Comparison of ENCODE assay signal across 8 cellular contexts in the genomic region with DNA sequence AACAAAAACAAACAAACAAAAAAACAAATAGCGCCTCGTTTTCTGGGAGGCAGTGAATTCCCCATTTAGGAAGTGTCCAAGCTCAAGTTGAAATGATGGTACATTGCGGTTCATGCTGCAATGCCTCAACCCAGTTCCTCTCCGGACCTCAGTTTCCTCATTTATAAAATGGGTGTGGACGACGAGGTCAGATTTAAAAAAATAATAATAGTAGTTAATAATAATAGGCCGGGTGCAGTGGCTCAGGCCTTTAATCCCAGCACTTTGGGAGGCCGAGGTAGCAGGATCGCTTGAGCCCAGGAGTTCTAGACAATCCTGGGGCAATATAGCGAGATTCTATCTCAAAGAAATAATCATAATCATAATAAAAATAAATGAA. TPM values are rescaled to one million over a fixed set of nuclear protein-coding genes. Genes with fewer than 3 reads are reported as not detected.
DNase-seq lines count a peak whose midpoint lies in the region; ATAC-seq, FAIRE-seq and TF ChIP-seq lines count a peak whose summit lies in the region.

No MANE protein-coding gene starts in this region.

- no peaks in the 10 kb centered on the region for H3K9me3 ChIP-seq in HepG2 (ENCODE audit: low read length)
- no peaks in the 10 kb centered on the region for H3K9me3 ChIP-seq in thyroid gland

- in situ Hi-C loops in HepG2 (cut with HindIII; ENCODE audit: extremely low pct_ligation_motif_present, low pct_unique_long_range_greater_than_20kb), result no loop called here

- TF ChIP-seq CTCF in HepG2 (CRISPR knock-in tag; IDR thresholded peaks at IDR 0.05) (no peak), thyroid gland (IDR thresholded peaks at IDR 0.05) (no peak)

- no peaks in the 10 kb centered on the region for H3K27me3 Mint-ChIP-seq in activated naive CD4-positive, alpha-beta T cell treated with anti-CD3 and anti-CD28 coated beads for 36 hours (ENCODE audit: low read depth)
- no peaks in the 10 kb centered on the region for H3K27me3 Mint-ChIP-seq in activated naive CD8-positive, alpha-beta T cell treated with anti-CD3 and anti-CD28 coated beads, Interleukin-2, amount 50 U/mL, for 24 hours

- no peak for FAIRE-seq in HepG2 (lab: Jason Lieb, UNC)

- H3K79me2 ChIP-seq in HepG2 (ENCODE audit: insufficient read depth, low read length), result no peaks in the 10 kb centered on the region

- ATAC-seq in activated naive CD8-positive, alpha-beta T cell treated with anti-CD3 and anti-CD28 coated beads, Interleukin-2, amount 50 U/mL, for 24 hours, result no peak
- no peak for ATAC-seq in HepG2
- no peak for ATAC-seq in HG03342 (IDR thresholded peaks at IDR 0.05; ENCODE audit: unreplicated experiment)

- DNase-seq in activated naive CD4-positive, alpha-beta T cell treated with anti-CD3 and anti-CD28 coated beads for 36 hours, result no peak
- no peak for DNase-seq in activated naive CD4-positive, alpha-beta T cell (lab: John Stamatoyannopoulos, UW)
- no peak for DNase-seq in activated naive CD8-positive, alpha-beta T cell treated with anti-CD3 and anti-CD28 coated beads, Interleukin-2, amount 50 U/mL, for 24 hours
- no peak for DNase-seq in HepG2 (ENCODE audit: low spot score)
- no peak for DNase-seq in thyroid gland
- no peak for DNase-seq in GM03348 (ENCODE audit: low spot score)
- DNase-seq in NCI-H748 treated with DMSO at 0.1 percent for 48 hours (lab: John Stamatoyannopoulos, UW), result no peak

- TF ChIP-seq POLR2A in HepG2 (IDR thresholded peaks at IDR 0.05; ENCODE audit: insufficient read depth in 1 of 2, low read depth in 2 of 2, low read length in 2 of 2) (no peak), thyroid gland (IDR thresholded peaks at IDR 0.05) (no peak)

- peaks cover 23% of the 10 kb centered on the region for H3K4me1 Mint-ChIP-seq in activated naive CD4-positive, alpha-beta T cell treated with anti-CD3 and anti-CD28 coated beads for 36 hours (ENCODE audit: low read depth)
- H3K4me1 Mint-ChIP-seq in activated naive CD8-positive, alpha-beta T cell treated with anti-CD3 and anti-CD28 coated beads, Interleukin-2, amount 50 U/mL, for 24 hours, result peaks cover 27% of the 10 kb centered on the region

- no peak overlapping the region for H3K27ac Mint-ChIP-seq in activated naive CD4-positive, alpha-beta T cell treated with anti-CD3 and anti-CD28 coated beads for 36 hours
- no peak overlapping the region for H3K27ac Mint-ChIP-seq in activated naive CD8-positive, alpha-beta T cell treated with anti-CD3 and anti-CD28 coated beads, Interleukin-2, amount 50 U/mL, for 24 hours

- WGBS in HepG2 (ENCODE audit: low lambda C conversion rate), result 16% methylated on average over 10 of the region's 10 CpGs
- 35 to 37% methylated on average over 10 of the region's 10 CpGs for WGBS in thyroid gland, 2 donors

- TF ChIP-seq RAD21 in HepG2 (CRISPR knock-in tag; IDR thresholded peaks at IDR 0.05), result no peak

- H3K36me3 Mint-ChIP-seq in activated naive CD4-positive, alpha-beta T cell treated with anti-CD3 and anti-CD28 coated beads for 36 hours (ENCODE audit: low read depth), result no peaks in the 10 kb centered on the region
- H3K36me3 Mint-ChIP-seq in activated naive CD8-positive, alpha-beta T cell treated with anti-CD3 and anti-CD28 coated beads, Interleukin-2, amount 50 U/mL, for 24 hours (ENCODE audit: low read depth), result no peaks in the 10 kb centered on the region

- peak overlapping the region; percentile 58 for H3K4me3 Mint-ChIP-seq in activated naive CD4-positive, alpha-beta T cell treated with anti-CD3 and anti-CD28 coated beads for 36 hours
- peak overlapping the region; percentile 8 for H3K4me3 Mint-ChIP-seq in activated naive CD8-positive, alpha-beta T cell treated with anti-CD3 and anti-CD28 coated beads, Interleukin-2, amount 50 U/mL, for 24 hours

- BruUV-seq in HepG2 (replicated peaks; lab: Mats Ljungman, UMichigan), result no TSS peak

- H3K27me3 ChIP-seq in HepG2 (ENCODE audit: control insufficient read depth in 1 of 2, insufficient read depth in 2 of 2, low read length in 2 of 2), result no peaks in the 10 kb centered on the region
- H3K27me3 ChIP-seq in thyroid gland, result no peaks in the 10 kb centered on the region

- no peak for TF ChIP-seq EP300 in HepG2 (IDR thresholded peaks at IDR 0.05; ENCODE audit: low read depth in 2 of 2, low read length in 2 of 2)
- no peak for TF ChIP-seq EP300 in HepG2 (CRISPR knock-in tag; IDR thresholded peaks at IDR 0.05; ENCODE audit: borderline replicate concordance)

- no peak overlapping the region for H2AFZ ChIP-seq in HepG2 (ENCODE audit: low read length)

- H3K4me3 ChIP-seq in HepG2 (replicated peaks in 1 of 3; ENCODE audit: insufficient read depth in 1 of 3, low read depth in 2 of 3, low read length in 3 of 3) (peak overlapping the region; percentile 68 to 84 (median 77); a peak in 4 of 6 replicates), thyroid gland (replicated peaks in 1 of 3) (peak overlapping the region in 1 of 3 donors; percentile 61)

- POLR2A ChIA-PET in HepG2 (lab: Yijun Ruan, JAX), result interaction anchor here (0.6 to 2.9 kb wide), 9 partner anchors 8 to 236 kb away, joined by 3 to 40 read pairs (median 5); partner anchors contain the start of gene FOSB

- no peaks in the 10 kb centered on the region for H3K36me3 ChIP-seq in HepG2 (replicated peaks in 1 of 2; ENCODE audit: control insufficient read depth in 1 of 2, insufficient read depth in 2 of 2, low read length in 2 of 2)
- no peaks in the 10 kb centered on the region for H3K36me3 ChIP-seq in thyroid gland

- H4K20me1 ChIP-seq in HepG2 (ENCODE audit: insufficient read depth, low read length), result no peaks in the 10 kb centered on the region

- no peak overlapping the region for H3K27ac ChIP-seq in HepG2 (ENCODE audit: extremely low read length, insufficient read depth, low read length)
- peak overlapping the region; percentile 95 to 97 (median 96) for H3K27ac ChIP-seq in thyroid gland

- H3K4me1 ChIP-seq in HepG2 (ENCODE audit: insufficient read depth, low read length), result peaks cover 49% of the 10 kb centered on the region
- peaks cover 6 to 11% of the 10 kb centered on the region in 2 donors for H3K4me1 ChIP-seq in thyroid gland

- H3K9me3 Mint-ChIP-seq in activated naive CD4-positive, alpha-beta T cell treated with anti-CD3 and anti-CD28 coated beads for 36 hours, result no peaks in the 10 kb centered on the region
- H3K9me3 Mint-ChIP-seq in activated naive CD8-positive, alpha-beta T cell treated with anti-CD3 and anti-CD28 coated beads, Interleukin-2, amount 50 U/mL, for 24 hours, result no peaks in the 10 kb centered on the region

- CTCF ChIA-PET in activated naive CD4-positive, alpha-beta T cell treated with anti-CD3 and anti-CD28 coated beads for 36 hours (lab: Charles Lee), result interaction anchor here (0.7 to 17.6 kb wide), 21 partner anchors 10 to 255 kb away, joined by 3 to 351 read pairs (median 6); partner anchors contain the start of genes FOSB, QPCTL, RTN2 and SNRPD2
- CTCF ChIA-PET in HepG2 (lab: Yijun Ruan, JAX; ENCODE audit: low intra/inter-chr PET ratio, low total read pairs), result interaction anchor here (1.0 to 4.4 kb wide), 7 partner anchors 11 to 204 kb away, joined by 3 to 117 read pairs (median 5); no protein-coding TSS in a partner anchor

- intact Hi-C loops in activated naive CD4-positive, alpha-beta T cell treated with anti-CD3 and anti-CD28 coated beads for 36 hours (cut with micrococcal nuclease), result loop anchor here (1.0 to 5.0 kb wide), 3 partner anchors 30 to 143 kb away; partner anchors contain the start of gene OPA3
- intact Hi-C loops in HepG2 (cut with micrococcal nuclease; ENCODE audit: unreplicated experiment) (loop anchor here (1.0 kb wide), 1 partner anchor 39 kb away; no protein-coding TSS in a partner anchor), thyroid gland (cut with DNase I) (no loop called here)

- H3K9ac ChIP-seq in HepG2 (ENCODE audit: insufficient read depth, low read depth, low read length), result peak overlapping the region; percentile 77

- peak overlapping the region; percentile 96 for H3K4me2 ChIP-seq in HepG2 (ENCODE audit: low read depth, low read length)

RNA-seq across cellular contexts. Expression of gene ERCC1, which starts 15.5 kb away (rescaled TPM):
- 10 to 100 TPM; 28.9 to 30.7 TPM for total RNA-seq in activated naive CD4-positive, alpha-beta T cell treated with anti-CD3 and anti-CD28 coated beads for 36 hours
- total RNA-seq in HepG2 (2016; rRNA removed; fragmentation: Illumina TruSeq; extraction: Trizol) (39.3 and 40.0 TPM in 2 replicates), thyroid gland (100 to 1,000 TPM in 2 of 4 donors, 10 to 100 TPM in 2; 89.1 to 157 (median 113) TPM)
- 45.6 and 63.1 TPM in 2 replicates for total RNA-seq in HepG2 (2016; cell fraction: cytosol; rRNA removed; fragmentation: Illumina TruSeq; extraction: Trizol; ENCODE audit: low read depth)
- 33.8 and 46.8 TPM in 2 replicates for total RNA-seq in HepG2 (2016; cell fraction: insoluble cytoplasmic fraction; rRNA removed; fragmentation: Illumina TruSeq; extraction: Trizol)
- total RNA-seq in HepG2 (2016; cell fraction: membrane; rRNA removed; fragmentation: Illumina TruSeq; extraction: Trizol), result 47.2 and 50.6 TPM in 2 replicates
- total RNA-seq in HepG2 (2016; cell fraction: nucleus; rRNA removed; fragmentation: Illumina TruSeq; extraction: Trizol), result 15.5 and 16.4 TPM in 2 replicates
- 66.4 and 76.6 TPM in 2 replicates for polyA plus RNA-seq in HepG2 (2011; rRNA removed)
- 48.2 and 78.5 TPM in 2 replicates for polyA plus RNA-seq in HepG2 (2011; cell fraction: cytosol; rRNA removed)
- polyA plus RNA-seq in HepG2 (2011; cell fraction: nucleus; rRNA removed), result 84.4 and 86.6 TPM in 2 replicates
- 38.8 and 40.5 TPM in 2 replicates for polyA plus RNA-seq in HepG2 (2012)
- polyA plus RNA-seq in HepG2 (2016; cell fraction: cytosol; fragmentation: Illumina TruSeq; extraction: Trizol; ENCODE audit: low read depth), result 57.8 and 73.2 TPM in 2 replicates
- 53.9 and 54.0 TPM in 2 replicates for polyA plus RNA-seq in HepG2 (2016; cell fraction: insoluble cytoplasmic fraction; fragmentation: Illumina TruSeq; extraction: Trizol; ENCODE audit: low read depth)
- 53.9 and 61.0 TPM in 2 replicates for polyA plus RNA-seq in HepG2 (2016; cell fraction: membrane; fragmentation: Illumina TruSeq; extraction: Trizol; ENCODE audit: low read depth)
- 40.4 and 44.1 TPM in 2 replicates for polyA plus RNA-seq in HepG2 (2016; cell fraction: nucleus; fragmentation: Illumina TruSeq; extraction: Trizol; ENCODE audit: insufficient read depth, low read depth)
- 68.2 and 77.1 TPM in 2 replicates for polyA minus RNA-seq in HepG2 (2011; rRNA and poly(A)+ RNA removed; ENCODE audit: low replicate concordance)
- polyA minus RNA-seq in HepG2 (2011; cell fraction: cytosol; rRNA and poly(A)+ RNA removed), result 28.0 and 42.8 TPM in 2 replicates
- polyA minus RNA-seq in HepG2 (2011; cell fraction: nucleus; rRNA and poly(A)+ RNA removed), result 23.7 and 24.2 TPM in 2 replicates

RNA-seq across cellular contexts. Expression of gene FOSB, which starts 28.6 kb away (rescaled TPM):
- total RNA-seq in activated naive CD4-positive, alpha-beta T cell treated with anti-CD3 and anti-CD28 coated beads for 36 hours, result 1 to 10 TPM; 8.0 to 8.7 TPM
- total RNA-seq in HepG2 (2016; rRNA removed; fragmentation: Illumina TruSeq; extraction: Trizol), result 0.21 and 6.0 TPM in 2 replicates
- total RNA-seq in HepG2 (2016; cell fraction: cytosol; rRNA removed; fragmentation: Illumina TruSeq; extraction: Trizol; ENCODE audit: low read depth), result 0.79 and 0.91 TPM in 2 replicates
- total RNA-seq in HepG2 (2016; cell fraction: insoluble cytoplasmic fraction; rRNA removed; fragmentation: Illumina TruSeq; extraction: Trizol), result 0.37 and 5.7 TPM in 2 replicates
- total RNA-seq in HepG2 (2016; cell fraction: membrane; rRNA removed; fragmentation: Illumina TruSeq; extraction: Trizol), result 0.93 and 1.2 TPM in 2 replicates
- 17.8 and 18.2 TPM in 2 replicates for total RNA-seq in HepG2 (2016; cell fraction: nucleus; rRNA removed; fragmentation: Illumina TruSeq; extraction: Trizol)
- 2.8 TPM in 2 replicates for polyA plus RNA-seq in HepG2 (2011; rRNA removed)
- 0.67 and 0.69 TPM in 2 replicates for polyA plus RNA-seq in HepG2 (2011; cell fraction: cytosol; rRNA removed)
- 23.1 and 35.9 TPM in 2 replicates for polyA plus RNA-seq in HepG2 (2011; cell fraction: nucleus; rRNA removed)
- 0.51 and 1.1 TPM in 2 replicates for polyA plus RNA-seq in HepG2 (2012)
- polyA plus RNA-seq in HepG2 (2016; cell fraction: cytosol; fragmentation: Illumina TruSeq; extraction: Trizol; ENCODE audit: low read depth), result not detected in 2 replicates
- polyA plus RNA-seq in HepG2 (2016; cell fraction: insoluble cytoplasmic fraction; fragmentation: Illumina TruSeq; extraction: Trizol; ENCODE audit: low read depth), result 0.35 and 0.74 TPM in 2 replicates
- polyA plus RNA-seq in HepG2 (2016; cell fraction: membrane; fragmentation: Illumina TruSeq; extraction: Trizol; ENCODE audit: low read depth), result 0.17 and 0.41 TPM in 2 replicates
- polyA plus RNA-seq in HepG2 (2016; cell fraction: nucleus; fragmentation: Illumina TruSeq; extraction: Trizol; ENCODE audit: insufficient read depth, low read depth), result 17.9 and 36.0 TPM in 2 replicates
- 16.2 and 24.3 TPM in 2 replicates for polyA minus RNA-seq in HepG2 (2011; rRNA and poly(A)+ RNA removed; ENCODE audit: low replicate concordance)
- 1.5 and 2.2 TPM in 2 replicates for polyA minus RNA-seq in HepG2 (2011; cell fraction: cytosol; rRNA and poly(A)+ RNA removed)
- 32.3 and 48.2 TPM in 2 replicates for polyA minus RNA-seq in HepG2 (2011; cell fraction: nucleus; rRNA and poly(A)+ RNA removed)
- total RNA-seq in thyroid gland, result 1 to 10 TPM; 1.6 to 3.3 (median 2.4) TPM

RNA-seq across cellular contexts. Expression of gene POLR1G, which starts 32.7 kb away (rescaled TPM):
- total RNA-seq in activated naive CD4-positive, alpha-beta T cell treated with anti-CD3 and anti-CD28 coated beads for 36 hours, result 1 to 10 TPM; 7.4 to 7.6 TPM
- total RNA-seq in HepG2 (2016; rRNA removed; fragmentation: Illumina TruSeq; extraction: Trizol) (20.8 and 23.3 TPM in 2 replicates), thyroid gland (1 to 10 TPM; 1.3 to 9.1 (median 4.2) TPM)
- 2.6 TPM in 2 replicates for total RNA-seq in HepG2 (2016; cell fraction: cytosol; rRNA removed; fragmentation: Illumina TruSeq; extraction: Trizol; ENCODE audit: low read depth)
- 19.8 and 20.1 TPM in 2 replicates for total RNA-seq in HepG2 (2016; cell fraction: insoluble cytoplasmic fraction; rRNA removed; fragmentation: Illumina TruSeq; extraction: Trizol)
- 7.7 and 8.2 TPM in 2 replicates for total RNA-seq in HepG2 (2016; cell fraction: membrane; rRNA removed; fragmentation: Illumina TruSeq; extraction: Trizol)
- 9.2 and 11.6 TPM in 2 replicates for total RNA-seq in HepG2 (2016; cell fraction: nucleus; rRNA removed; fragmentation: Illumina TruSeq; extraction: Trizol)
- 3.5 and 4.3 TPM in 2 replicates for polyA plus RNA-seq in HepG2 (2011; rRNA removed)
- 2.5 and 3.4 TPM in 2 replicates for polyA plus RNA-seq in HepG2 (2011; cell fraction: cytosol; rRNA removed)
- polyA plus RNA-seq in HepG2 (2011; cell fraction: nucleus; rRNA removed), result 2.3 and 2.6 TPM in 2 replicates
- 3.3 and 3.7 TPM in 2 replicates for polyA plus RNA-seq in HepG2 (2012)
- polyA plus RNA-seq in HepG2 (2016; cell fraction: cytosol; fragmentation: Illumina TruSeq; extraction: Trizol; ENCODE audit: low read depth), result 1.6 and 1.7 TPM in 2 replicates
- 21.9 and 22.7 TPM in 2 replicates for polyA plus RNA-seq in HepG2 (2016; cell fraction: insoluble cytoplasmic fraction; fragmentation: Illumina TruSeq; extraction: Trizol; ENCODE audit: low read depth)
- polyA plus RNA-seq in HepG2 (2016; cell fraction: membrane; fragmentation: Illumina TruSeq; extraction: Trizol; ENCODE audit: low read depth), result 5.1 and 5.5 TPM in 2 replicates
- 16.0 and 16.6 TPM in 2 replicates for polyA plus RNA-seq in HepG2 (2016; cell fraction: nucleus; fragmentation: Illumina TruSeq; extraction: Trizol; ENCODE audit: insufficient read depth, low read depth)
- polyA minus RNA-seq in HepG2 (2011; rRNA and poly(A)+ RNA removed; ENCODE audit: low replicate concordance), result 4.8 and 9.0 TPM in 2 replicates
- polyA minus RNA-seq in HepG2 (2011; cell fraction: cytosol; rRNA and poly(A)+ RNA removed), result 4.7 and 6.7 TPM in 2 replicates
- 1.7 and 1.9 TPM in 2 replicates for polyA minus RNA-seq in HepG2 (2011; cell fraction: nucleus; rRNA and poly(A)+ RNA removed)

RNA-seq across cellular contexts. Expression of gene PPP1R13L, which starts 34.3 kb away (rescaled TPM):
- 1 to 10 TPM; 4.0 to 4.8 TPM for total RNA-seq in activated naive CD4-positive, alpha-beta T cell treated with anti-CD3 and anti-CD28 coated beads for 36 hours
- total RNA-seq in HepG2 (2016; rRNA removed; fragmentation: Illumina TruSeq; extraction: Trizol) (1.3 and 1.6 TPM in 2 replicates), thyroid gland (10 to 100 TPM; 11.9 to 64.2 (median 35.8) TPM)
- 1.1 TPM in 2 replicates for total RNA-seq in HepG2 (2016; cell fraction: cytosol; rRNA removed; fragmentation: Illumina TruSeq; extraction: Trizol; ENCODE audit: low read depth)
- total RNA-seq in HepG2 (2016; cell fraction: insoluble cytoplasmic fraction; rRNA removed; fragmentation: Illumina TruSeq; extraction: Trizol), result 1.5 and 1.9 TPM in 2 replicates
- 2.2 and 2.4 TPM in 2 replicates for total RNA-seq in HepG2 (2016; cell fraction: membrane; rRNA removed; fragmentation: Illumina TruSeq; extraction: Trizol)
- total RNA-seq in HepG2 (2016; cell fraction: nucleus; rRNA removed; fragmentation: Illumina TruSeq; extraction: Trizol), result 3.1 and 3.3 TPM in 2 replicates
- 6.6 and 8.8 TPM in 2 replicates for polyA plus RNA-seq in HepG2 (2011; rRNA removed)
- 3.8 and 5.5 TPM in 2 replicates for polyA plus RNA-seq in HepG2 (2011; cell fraction: cytosol; rRNA removed)
- 38.9 and 47.2 TPM in 2 replicates for polyA plus RNA-seq in HepG2 (2011; cell fraction: nucleus; rRNA removed)
- 18.0 and 19.6 TPM in 2 replicates for polyA plus RNA-seq in HepG2 (2012)
- 0.78 and 1.1 TPM in 2 replicates for polyA plus RNA-seq in HepG2 (2016; cell fraction: cytosol; fragmentation: Illumina TruSeq; extraction: Trizol; ENCODE audit: low read depth)
- 3.8 and 3.9 TPM in 2 replicates for polyA plus RNA-seq in HepG2 (2016; cell fraction: insoluble cytoplasmic fraction; fragmentation: Illumina TruSeq; extraction: Trizol; ENCODE audit: low read depth)
- polyA plus RNA-seq in HepG2 (2016; cell fraction: membrane; fragmentation: Illumina TruSeq; extraction: Trizol; ENCODE audit: low read depth), result 1.6 and 1.9 TPM in 2 replicates
- polyA plus RNA-seq in HepG2 (2016; cell fraction: nucleus; fragmentation: Illumina TruSeq; extraction: Trizol; ENCODE audit: insufficient read depth, low read depth), result 8.3 and 10.5 TPM in 2 replicates
- polyA minus RNA-seq in HepG2 (2011; rRNA and poly(A)+ RNA removed; ENCODE audit: low replicate concordance), result 6.9 and 17.3 TPM in 2 replicates
- polyA minus RNA-seq in HepG2 (2011; cell fraction: cytosol; rRNA and poly(A)+ RNA removed), result 13.4 and 14.9 TPM in 2 replicates
- 8.0 and 9.2 TPM in 2 replicates for polyA minus RNA-seq in HepG2 (2011; cell fraction: nucleus; rRNA and poly(A)+ RNA removed)

RNA-seq across cellular contexts. Expression of gene RTN2, which starts 57.7 kb away (rescaled TPM):
- under 1 TPM; 0.69 to 0.84 TPM for total RNA-seq in activated naive CD4-positive, alpha-beta T cell treated with anti-CD3 and anti-CD28 coated beads for 36 hours
- total RNA-seq in HepG2 (2016; rRNA removed; fragmentation: Illumina TruSeq; extraction: Trizol), result 2.1 and 2.9 TPM in 2 replicates
- 5.1 and 6.2 TPM in 2 replicates for total RNA-seq in HepG2 (2016; cell fraction: cytosol; rRNA removed; fragmentation: Illumina TruSeq; extraction: Trizol; ENCODE audit: low read depth)
- total RNA-seq in HepG2 (2016; cell fraction: insoluble cytoplasmic fraction; rRNA removed; fragmentation: Illumina TruSeq; extraction: Trizol), result 2.0 and 3.5 TPM in 2 replicates
- 6.2 and 8.3 TPM in 2 replicates for total RNA-seq in HepG2 (2016; cell fraction: membrane; rRNA removed; fragmentation: Illumina TruSeq; extraction: Trizol)
- 2.3 and 2.8 TPM in 2 replicates for total RNA-seq in HepG2 (2016; cell fraction: nucleus; rRNA removed; fragmentation: Illumina TruSeq; extraction: Trizol)
- polyA plus RNA-seq in HepG2 (2011; rRNA removed), result 17.1 and 18.0 TPM in 2 replicates
- polyA plus RNA-seq in HepG2 (2011; cell fraction: cytosol; rRNA removed), result 13.2 and 17.0 TPM in 2 replicates
- polyA plus RNA-seq in HepG2 (2011; cell fraction: nucleus; rRNA removed), result 12.6 and 14.7 TPM in 2 replicates
- polyA plus RNA-seq in HepG2 (2012), result 11.2 and 15.2 TPM in 2 replicates
- 8.6 and 9.5 TPM in 2 replicates for polyA plus RNA-seq in HepG2 (2016; cell fraction: cytosol; fragmentation: Illumina TruSeq; extraction: Trizol; ENCODE audit: low read depth)
- 3.9 and 4.7 TPM in 2 replicates for polyA plus RNA-seq in HepG2 (2016; cell fraction: insoluble cytoplasmic fraction; fragmentation: Illumina TruSeq; extraction: Trizol; ENCODE audit: low read depth)
- polyA plus RNA-seq in HepG2 (2016; cell fraction: membrane; fragmentation: Illumina TruSeq; extraction: Trizol; ENCODE audit: low read depth), result 9.5 and 9.7 TPM in 2 replicates
- polyA plus RNA-seq in HepG2 (2016; cell fraction: nucleus; fragmentation: Illumina TruSeq; extraction: Trizol; ENCODE audit: insufficient read depth, low read depth), result 11.0 and 11.5 TPM in 2 replicates
- polyA minus RNA-seq in HepG2 (2011; rRNA and poly(A)+ RNA removed; ENCODE audit: low replicate concordance), result 6.0 and 30.0 TPM in 2 replicates
- polyA minus RNA-seq in HepG2 (2011; cell fraction: cytosol; rRNA and poly(A)+ RNA removed), result 7.6 and 8.3 TPM in 2 replicates
- polyA minus RNA-seq in HepG2 (2011; cell fraction: nucleus; rRNA and poly(A)+ RNA removed), result 7.1 and 7.6 TPM in 2 replicates
- 1 to 10 TPM; 1.8 to 7.3 (median 4.6) TPM for total RNA-seq in thyroid gland
